Comparison of ENCODE assay signal across 8 cellular contexts in genomic region chr13:110138009-110138699, GRCh38.
DNase-seq lines count a peak whose midpoint lies in the region; ATAC-seq, FAIRE-seq and TF ChIP-seq lines count a peak whose summit lies in the region.

No MANE protein-coding gene starts in this region.

- H3K9ac ChIP-seq in NT2/D1 (ENCODE audit: insufficient read length, low read depth): peak overlapping the region; percentile 80

- H3K4me1 Mint-ChIP-seq in naive thymus-derived CD4-positive, alpha-beta T cell: peaks cover 9 to 15% (median 11%) of the 10 kb centered on the region in 7 donors

- no peaks in the 10 kb centered on the region for H3K36me3 Mint-ChIP-seq in naive thymus-derived CD4-positive, alpha-beta T cell

- peaks cover 27 to 53% (median 46%) of the 10 kb centered on the region in 5 donors for H3K27me3 Mint-ChIP-seq in naive thymus-derived CD4-positive, alpha-beta T cell

- peaks cover 4% of the 10 kb centered on the region; the same call in 1 of the 2 replicates for H3K9me3 ChIP-seq in NT2/D1 (ENCODE audit: insufficient read depth, low read length)
- no peaks in the 10 kb centered on the region for H3K9me3 ChIP-seq in esophagus muscularis mucosa
- H3K9me3 ChIP-seq in naive thymus-derived CD4-positive, alpha-beta T cell (ENCODE audit: control insufficient read depth in 2 of 3, low read length in 3 of 3): no peaks in the 10 kb centered on the region

- H3K4me1 ChIP-seq in NT2/D1 (ENCODE audit: insufficient read depth, insufficient read length) (peaks cover 10% of the 10 kb centered on the region), esophagus muscularis mucosa (peaks cover 15 to 34% (median 22%) of the 10 kb centered on the region in 4 donors)
- peaks cover 4 to 6% of the 10 kb centered on the region in 2 donors for H3K4me1 ChIP-seq in naive thymus-derived CD4-positive, alpha-beta T cell (ENCODE audit: control insufficient read depth in 2 of 2, insufficient read depth in 2 of 2, low read length in 2 of 2)

- DNase-seq in AG10803 (ENCODE audit: low read depth) (peak; percentile 57), GM19239 (ENCODE audit: insufficient read length, low spot score) (peak; percentile 46), NT2/D1 (ENCODE audit: low read depth, low spot score) (no peak), esophagus muscularis mucosa (ENCODE audit: extremely low spot score) (peak; percentile 92)
- DNase-seq in activated T-cell treated with anti-CD3 and anti-CD28 coated beads, Interleukin-2, amount 50 U/mL, for 1 hour: peak; percentile 38
- peak in 2 of 9 donors; percentile 36 to 78 for DNase-seq in naive thymus-derived CD4-positive, alpha-beta T cell
- peak; percentile 45 to 61 for DNase-seq in stimulated activated CD8-positive, alpha-beta memory T cell treated with anti-CD3 and anti-CD28 coated beads, Interleukin-7, amount 100 ng/mL, for 48 hours (ENCODE audit: extremely low read depth in 1 of 2, low read depth in 1 of 2)

- H3K4me3 Mint-ChIP-seq in naive thymus-derived CD4-positive, alpha-beta T cell: peak overlapping the region; percentile 65 to 85 (median 80)

- no peak for TF ChIP-seq POLR2A in esophagus muscularis mucosa (IDR thresholded peaks at IDR 0.05; ENCODE audit: low read depth)

- FAIRE-seq in GM19239 (lab: Jason Lieb, UNC): no peak

- H3K27me3 ChIP-seq in NT2/D1 (ENCODE audit: insufficient read depth, insufficient read length) (peaks cover 2% of the 10 kb centered on the region), esophagus muscularis mucosa (no peaks in the 10 kb centered on the region)
- no peaks in the 10 kb centered on the region for H3K27me3 ChIP-seq in naive thymus-derived CD4-positive, alpha-beta T cell (ENCODE audit: control insufficient read depth in 2 of 2, insufficient read depth in 2 of 2, low read length in 2 of 2)

- peak; percentile 29 for TF ChIP-seq CTCF in AG10803 (conservative IDR thresholded peaks at IDR 0.05; ENCODE audit: low read length)
- TF ChIP-seq CTCF in esophagus muscularis mucosa (IDR thresholded peaks at IDR 0.05): peak in 1 of 3 experiments; percentile 12

- peak overlapping the region in 3 of 9 donors; percentile 20 to 66 (median 38) for H3K27ac Mint-ChIP-seq in naive thymus-derived CD4-positive, alpha-beta T cell

- peaks cover 0 to 14% (median 12%) of the 10 kb centered on the region in 11 donors for H3K9me3 Mint-ChIP-seq in naive thymus-derived CD4-positive, alpha-beta T cell

- WGBS in esophagus muscularis mucosa: 0% methylated on average over 22 of the region's 60 CpGs

- ATAC-seq in HG03378 (IDR thresholded peaks at IDR 0.05; ENCODE audit: unreplicated experiment): peak; percentile 68
- peak; percentile 85 for ATAC-seq in naive thymus-derived CD4-positive, alpha-beta T cell

- peak overlapping the region; percentile 64 to 84 (median 72) for H3K27ac ChIP-seq in esophagus muscularis mucosa (replicated peaks in 1 of 4)
- no peak overlapping the region for H3K27ac ChIP-seq in naive thymus-derived CD4-positive, alpha-beta T cell (ENCODE audit: low read depth, low read length)

- CTCF ChIA-PET in naive thymus-derived CD4-positive, alpha-beta T cell (lab: Charles Lee): no interaction called here

- H3K4me3 ChIP-seq in AG10803 (ENCODE audit: low read length) (peak overlapping the region; percentile 68), NT2/D1 (ENCODE audit: insufficient read length, low read depth) (peak overlapping the region; percentile 55), esophagus muscularis mucosa (peak overlapping the region; percentile 62 to 70 (median 65))
- H3K4me3 ChIP-seq in naive thymus-derived CD4-positive, alpha-beta T cell (ENCODE audit: low read length): peak overlapping the region; percentile 38

- POLR2A ChIA-PET in naive thymus-derived CD4-positive, alpha-beta T cell (lab: Charles Lee): no interaction called here

- TF ChIP-seq EP300 in esophagus muscularis mucosa (IDR thresholded peaks at IDR 0.05): no peak

- intact Hi-C loops in esophagus muscularis mucosa (cut with DNase I): no loop called here
- intact Hi-C loops in naive thymus-derived CD4-positive, alpha-beta T cell (cut with micrococcal nuclease): loop anchor here in 1 of 2 donors (5.0 kb wide), 1 partner anchor 351 kb away; the partner anchor contains the start of gene IRS2

- H3K36me3 ChIP-seq in NT2/D1 (ENCODE audit: insufficient read depth, insufficient read length, low read length) (no peaks in the 10 kb centered on the region), esophagus muscularis mucosa (no peaks in the 10 kb centered on the region)
- H3K36me3 ChIP-seq in naive thymus-derived CD4-positive, alpha-beta T cell (ENCODE audit: control insufficient read depth in 2 of 3, insufficient read depth in 3 of 3, low read length in 3 of 3): no peaks in the 10 kb centered on the region
